ENCODE assay signal across 8 cellular contexts in genomic region chr2:55418512-55419235, GRCh38. TPM values are rescaled to one million over a fixed set of nuclear protein-coding genes. Genes with fewer than 3 reads are reported as not detected.
A peak's percentile ranks its signal among the peaks of the same experiment; 100 is the strongest.
DNase-seq lines count a peak whose midpoint lies in the region; ATAC-seq and TF ChIP-seq lines count a peak whose summit lies in the region.

No MANE protein-coding gene starts in this region.

- no CpG with 5 or more reads among the region's 11 CpGs for WGBS in neuronal stem cell (ENCODE audit: extremely low coverage in 2 of 2, insufficient read length in 2 of 2, insufficient replicate concordance in 1 of 2), 2 donors

- H2AFZ ChIP-seq in neuronal stem cell (ENCODE audit: low read length) = peak overlapping the region; percentile 92

- no peak for TF ChIP-seq CTCF in epithelial cell of esophagus (IDR thresholded peaks at IDR 0.05; ENCODE audit: insufficient read depth, low read depth, low read length, missing control alignments)

- no peak overlapping the region for H4K91ac ChIP-seq in neuronal stem cell (ENCODE audit: low read depth, low read length, poor library complexity)

- H3K4me2 ChIP-seq in neuronal stem cell (ENCODE audit: insufficient read depth, low read length, poor library complexity, severe bottlenecking) = peak overlapping the region; percentile 72

- ATAC-seq in stimulated activated naive CD8-positive, alpha-beta T cell treated with anti-CD3 and anti-CD28 coated beads, Interleukin-15, Interleukin-2, amounts not matched to agents 100 U/mL and 50 U/mL, for 24 hours = no peak
- no peak for ATAC-seq in GM21367 (IDR thresholded peaks at IDR 0.05; ENCODE audit: unreplicated experiment)
- ATAC-seq in GM18520 (IDR thresholded peaks at IDR 0.05; ENCODE audit: unreplicated experiment) = no peak
- ATAC-seq in HG02884 (IDR thresholded peaks at IDR 0.05; ENCODE audit: unreplicated experiment) = no peak

- DNase-seq in stimulated activated naive CD8-positive, alpha-beta T cell treated with anti-CD3 and anti-CD28 coated beads, Interleukin-15, Interleukin-2, amounts not matched to agents 100 U/mL and 50 U/mL, for 24 hours = no peak
- DNase-seq in SK-N-MC (ENCODE audit: low read depth, low spot score) (no peak), epithelial cell of esophagus (ENCODE audit: low read depth) (peak; percentile 8), neuronal stem cell (ENCODE audit: low spot score) (no peak)

- no peak overlapping the region for H3K23ac ChIP-seq in neuronal stem cell (ENCODE audit: low read depth, low read length, poor library complexity)

- H2BK15ac ChIP-seq in neuronal stem cell (ENCODE audit: low read length) = no peak overlapping the region

- peaks cover 0 to 3% (median 0%) of the 10 kb centered on the region in 3 experiments for H3K27me3 ChIP-seq in neuronal stem cell (ENCODE audit: control insufficient read depth in 3 of 3, insufficient read depth in 3 of 3, low read depth in 1 of 3, low read length in 3 of 3)

- H3K79me1 ChIP-seq in neuronal stem cell (ENCODE audit: low read depth, low read length) = no peaks in the 10 kb centered on the region

- no peaks in the 10 kb centered on the region for H3K36me3 Mint-ChIP-seq in stimulated activated naive CD8-positive, alpha-beta T cell treated with anti-CD3 and anti-CD28 coated beads, Interleukin-15, Interleukin-2, amounts not matched to agents 100 ng/mL and 50 ng/mL, for 24 hours (ENCODE audit: low read depth)

- no peak overlapping the region for H2AK5ac ChIP-seq in neuronal stem cell (ENCODE audit: low read depth, low read length)

- peaks cover 7% of the 10 kb centered on the region for H3K27me3 Mint-ChIP-seq in stimulated activated naive CD8-positive, alpha-beta T cell treated with anti-CD3 and anti-CD28 coated beads, Interleukin-15, Interleukin-2, amounts not matched to agents 100 ng/mL and 50 ng/mL, for 24 hours

- H3K18ac ChIP-seq in neuronal stem cell (ENCODE audit: low read length) = no peak overlapping the region

- H3K9ac ChIP-seq in SK-N-MC (ENCODE audit: insufficient read length) = peak overlapping the region; percentile 89
- peak overlapping the region; percentile 94 for H3K9ac ChIP-seq in neuronal stem cell (ENCODE audit: low read depth, low read length, poor library complexity)

- no peak overlapping the region for H2BK12ac ChIP-seq in neuronal stem cell (ENCODE audit: low read length)

- no peaks in the 10 kb centered on the region; the same call in 1 of the 2 replicates for H3K36me3 ChIP-seq in SK-N-MC (ENCODE audit: insufficient read depth, low read length)
- H3K36me3 ChIP-seq in neuronal stem cell (replicated peaks in 1 of 2; ENCODE audit: control insufficient read depth in 2 of 2, insufficient read depth in 2 of 2, low read length in 2 of 2) = peaks cover 0 to 20% of the 10 kb centered on the region in 2 donors

- no peak overlapping the region for H3K14ac ChIP-seq in neuronal stem cell (ENCODE audit: low read length)

- no peak overlapping the region for H4K8ac ChIP-seq in neuronal stem cell (ENCODE audit: low read depth, low read length)

- H3K4me1 Mint-ChIP-seq in stimulated activated naive CD8-positive, alpha-beta T cell treated with anti-CD3 and anti-CD28 coated beads, Interleukin-15, Interleukin-2, amounts not matched to agents 100 ng/mL and 50 ng/mL, for 24 hours (ENCODE audit: low read depth) = peaks cover 32% of the 10 kb centered on the region

- peak overlapping the region; percentile 81 for H3K4me3 ChIP-seq in SK-N-MC
- peak overlapping the region; percentile 65 for H3K4me3 ChIP-seq in epithelial cell of esophagus (ENCODE audit: low read length)
- H3K4me3 ChIP-seq in neuronal stem cell (ENCODE audit: low read length in 2 of 2) = peak overlapping the region; percentile 73 to 90

- peak overlapping the region; percentile 81 for H3K27ac Mint-ChIP-seq in stimulated activated naive CD8-positive, alpha-beta T cell treated with anti-CD3 and anti-CD28 coated beads, Interleukin-15, Interleukin-2, amounts not matched to agents 100 ng/mL and 50 ng/mL, for 24 hours

- H3K9me3 ChIP-seq in SK-N-MC (ENCODE audit: low read depth, low read length) (no peaks in the 10 kb centered on the region), neuronal stem cell (replicated peaks in 1 of 2; ENCODE audit: control insufficient read depth in 2 of 2, insufficient read depth in 1 of 2, low read depth in 1 of 2, low read length in 2 of 2) (no peaks in the 10 kb centered on the region)

- H2BK5ac ChIP-seq in neuronal stem cell (ENCODE audit: low read length) = peak overlapping the region; percentile 87

- H2BK120ac ChIP-seq in neuronal stem cell (ENCODE audit: low read depth, low read length) = no peak overlapping the region

- peaks cover 0 to 2% of the 10 kb centered on the region in 2 donors for H3K4me1 ChIP-seq in neuronal stem cell (ENCODE audit: control insufficient read depth in 2 of 2, insufficient read depth in 1 of 2, low read depth in 1 of 2, low read length in 2 of 2)

- H3K27ac ChIP-seq in SK-N-MC (peak overlapping the region; percentile 80; the same call in 1 of the 2 replicates), neuronal stem cell (replicated peaks; ENCODE audit: low read length) (peak overlapping the region; percentile 97)

- H3K4ac ChIP-seq in neuronal stem cell (ENCODE audit: low read length) = no peak overlapping the region

- no peaks in the 10 kb centered on the region for H3K9me3 Mint-ChIP-seq in stimulated activated naive CD8-positive, alpha-beta T cell treated with anti-CD3 and anti-CD28 coated beads, Interleukin-15, Interleukin-2, amounts not matched to agents 100 ng/mL and 50 ng/mL, for 24 hours

- H3K4me3 Mint-ChIP-seq in stimulated activated naive CD8-positive, alpha-beta T cell treated with anti-CD3 and anti-CD28 coated beads, Interleukin-15, Interleukin-2, amounts not matched to agents 100 ng/mL and 50 ng/mL, for 24 hours = peak overlapping the region; percentile 87

RNA-seq across cellular contexts. Expression of gene CCDC88A, which starts 1.0 kb away (rescaled TPM):
- polyA plus RNA-seq in neuronal stem cell (2013, experiment 1 of 2) = 86.4 TPM
- polyA plus RNA-seq in neuronal stem cell (2013, experiment 2 of 2) = 91.7 TPM
